Comparison of ENCODE assay signal across 1 cellular context in the genomic region with DNA sequence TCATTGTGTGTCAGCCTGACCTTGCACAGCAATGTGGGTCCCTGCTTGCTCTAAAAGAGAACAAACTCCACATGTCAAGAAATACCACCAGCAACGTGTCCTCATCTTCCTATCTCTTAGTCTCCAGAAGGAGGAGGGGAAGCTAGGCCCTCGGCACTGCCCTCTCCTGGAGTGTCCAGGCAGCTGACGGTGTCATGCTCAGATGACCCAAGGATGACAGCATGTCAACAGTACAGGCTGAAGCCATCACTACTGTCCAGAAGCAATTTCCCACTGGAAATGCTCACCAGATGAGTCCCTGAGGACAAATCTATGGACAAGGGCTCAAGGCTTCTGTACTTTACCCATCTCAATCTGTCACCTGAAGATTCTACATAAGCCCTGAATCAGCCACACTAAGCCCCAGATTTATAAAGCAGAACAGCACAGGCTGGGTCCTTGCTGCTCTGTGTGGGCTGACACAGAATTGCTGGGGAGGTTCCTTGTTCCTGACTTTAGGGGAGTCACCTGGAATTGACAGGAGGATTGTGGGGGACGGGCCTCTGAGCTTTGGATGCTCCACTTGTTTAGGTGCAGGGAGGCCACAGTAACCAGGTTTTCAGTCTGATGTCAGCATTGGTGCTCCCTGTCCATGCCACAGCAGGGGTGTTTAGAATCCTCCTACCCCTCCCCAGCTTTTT.
TF ChIP-seq lines count a peak whose summit lies in the region.

No MANE protein-coding gene starts in this region.

TF ChIP-seq in HepG2, 621 proteins besides CTCF, POLR2A, EP300 and RAD21 (continued from another document and continues in another):
- peak; percentile 17 to 41; a peak in 2 of 4 replicates for TF ChIP-seq NR2F1 (CRISPR knock-in tag; IDR thresholded peaks at IDR 0.05)
- TF ChIP-seq GATAD2A (CRISPR knock-in tag; IDR thresholded peaks at IDR 0.05), result peak; percentile 49
- TF ChIP-seq, protein P1, sequence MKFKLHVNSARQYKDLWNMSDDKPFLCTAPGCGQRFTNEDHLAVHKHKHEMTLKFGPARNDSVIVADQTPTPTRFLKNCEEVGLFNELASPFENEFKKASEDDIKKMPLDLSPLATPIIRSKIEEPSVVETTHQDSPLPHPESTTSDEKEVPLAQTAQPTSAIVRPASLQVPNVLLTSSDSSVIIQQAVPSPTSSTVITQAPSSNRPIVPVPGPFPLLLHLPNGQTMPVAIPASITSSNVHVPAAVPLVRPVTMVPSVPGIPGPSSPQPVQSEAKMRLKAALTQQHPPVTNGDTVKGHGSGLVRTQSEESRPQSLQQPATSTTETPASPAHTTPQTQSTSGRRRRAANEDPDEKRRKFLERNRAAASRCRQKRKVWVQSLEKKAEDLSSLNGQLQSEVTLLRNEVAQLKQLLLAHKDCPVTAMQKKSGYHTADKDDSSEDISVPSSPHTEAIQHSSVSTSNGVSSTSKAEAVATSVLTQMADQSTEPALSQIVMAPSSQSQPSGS (CRISPR knock-in tag; IDR thresholded peaks at IDR 0.05), result peak; percentile 29; the same call in 1 of the 2 replicates
- TF ChIP-seq FOSL2 (CRISPR knock-in tag; IDR thresholded peaks at IDR 0.05), result peak; percentile 46; the same call in 1 of the 2 replicates
- peak; percentile 36; the same call in 1 of the 2 replicates for TF ChIP-seq ZNF574 (CRISPR knock-in tag; IDR thresholded peaks at IDR 0.05)
- peak; percentile 43 for TF ChIP-seq ELF3 (CRISPR knock-in tag; IDR thresholded peaks at IDR 0.05)
- TF ChIP-seq DMTF1 (CRISPR knock-in tag; IDR thresholded peaks at IDR 0.05), result no peak
- 0 out of 2 replicates have a peak, but pooled peaks have one; percentile 59 for TF ChIP-seq MEIS2 (CRISPR knock-in tag; IDR thresholded peaks at IDR 0.05)
- TF ChIP-seq ZNF547 (CRISPR knock-in tag; IDR thresholded peaks at IDR 0.05), result no peak
- peak; percentile 68 for TF ChIP-seq FOXA3 (CRISPR knock-in tag; IDR thresholded peaks at IDR 0.05)
- TF ChIP-seq, protein P2, sequence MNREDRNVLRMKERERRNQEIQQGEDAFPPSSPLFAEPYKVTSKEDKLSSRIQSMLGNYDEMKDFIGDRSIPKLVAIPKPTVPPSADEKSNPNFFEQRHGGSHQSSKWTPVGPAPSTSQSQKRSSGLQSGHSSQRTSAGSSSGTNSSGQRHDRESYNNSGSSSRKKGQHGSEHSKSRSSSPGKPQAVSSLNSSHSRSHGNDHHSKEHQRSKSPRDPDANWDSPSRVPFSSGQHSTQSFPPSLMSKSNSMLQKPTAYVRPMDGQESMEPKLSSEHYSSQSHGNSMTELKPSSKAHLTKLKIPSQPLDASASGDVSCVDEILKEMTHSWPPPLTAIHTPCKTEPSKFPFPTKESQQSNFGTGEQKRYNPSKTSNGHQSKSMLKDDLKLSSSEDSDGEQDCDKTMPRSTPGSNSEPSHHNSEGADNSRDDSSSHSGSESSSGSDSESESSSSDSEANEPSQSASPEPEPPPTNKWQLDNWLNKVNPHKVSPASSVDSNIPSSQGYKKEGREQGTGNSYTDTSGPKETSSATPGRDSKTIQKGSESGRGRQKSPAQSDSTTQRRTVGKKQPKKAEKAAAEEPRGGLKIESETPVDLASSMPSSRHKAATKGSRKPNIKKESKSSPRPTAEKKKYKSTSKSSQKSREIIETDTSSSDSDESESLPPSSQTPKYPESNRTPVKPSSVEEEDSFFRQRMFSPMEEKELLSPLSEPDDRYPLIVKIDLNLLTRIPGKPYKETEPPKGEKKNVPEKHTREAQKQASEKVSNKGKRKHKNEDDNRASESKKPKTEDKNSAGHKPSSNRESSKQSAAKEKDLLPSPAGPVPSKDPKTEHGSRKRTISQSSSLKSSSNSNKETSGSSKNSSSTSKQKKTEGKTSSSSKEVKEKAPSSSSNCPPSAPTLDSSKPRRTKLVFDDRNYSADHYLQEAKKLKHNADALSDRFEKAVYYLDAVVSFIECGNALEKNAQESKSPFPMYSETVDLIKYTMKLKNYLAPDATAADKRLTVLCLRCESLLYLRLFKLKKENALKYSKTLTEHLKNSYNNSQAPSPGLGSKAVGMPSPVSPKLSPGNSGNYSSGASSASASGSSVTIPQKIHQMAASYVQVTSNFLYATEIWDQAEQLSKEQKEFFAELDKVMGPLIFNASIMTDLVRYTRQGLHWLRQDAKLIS (CRISPR knock-in tag; IDR thresholded peaks at IDR 0.05), result no peak
- peak; percentile 83 for TF ChIP-seq STAG1 (CRISPR knock-in tag; IDR thresholded peaks at IDR 0.05)
- 0 out of 2 replicates have a peak, but pooled peaks have one; percentile 26 for TF ChIP-seq KAT8 (CRISPR knock-in tag; IDR thresholded peaks at IDR 0.05)
- TF ChIP-seq ZKSCAN5 (CRISPR knock-in tag; IDR thresholded peaks at IDR 0.05), result no peak
- TF ChIP-seq RELA (CRISPR knock-in tag; IDR thresholded peaks at IDR 0.05), result 0 out of 2 replicates have a peak, but pooled peaks have one; percentile 37
- 0 out of 2 replicates have a peak, but pooled peaks have one; percentile 13 for TF ChIP-seq HOXA3 (CRISPR knock-in tag; IDR thresholded peaks at IDR 0.05)
- TF ChIP-seq, protein P3, sequence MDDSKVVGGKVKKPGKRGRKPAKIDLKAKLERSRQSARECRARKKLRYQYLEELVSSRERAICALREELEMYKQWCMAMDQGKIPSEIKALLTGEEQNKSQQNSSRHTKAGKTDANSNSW (CRISPR knock-in tag; IDR thresholded peaks at IDR 0.05; ENCODE audit: borderline replicate concordance), result no peak
- TF ChIP-seq KDM5B (CRISPR knock-in tag; IDR thresholded peaks at IDR 0.05; ENCODE audit: borderline replicate concordance), result no peak
- no peak for TF ChIP-seq CCDC6 (CRISPR knock-in tag; IDR thresholded peaks at IDR 0.05)
- TF ChIP-seq ZFX (CRISPR knock-in tag; IDR thresholded peaks at IDR 0.05; ENCODE audit: low read depth), result 0 out of 2 replicates have a peak, but pooled peaks have one; percentile 20
- TF ChIP-seq ERF (CRISPR knock-in tag; IDR thresholded peaks at IDR 0.05), result 0 out of 2 replicates have a peak, but pooled peaks have one; percentile 46
- TF ChIP-seq MEIS1 (CRISPR knock-in tag; IDR thresholded peaks at IDR 0.05; ENCODE audit: borderline replicate concordance), result peak; percentile 49; the same call in 1 of the 2 replicates
- TF ChIP-seq, protein P4, sequence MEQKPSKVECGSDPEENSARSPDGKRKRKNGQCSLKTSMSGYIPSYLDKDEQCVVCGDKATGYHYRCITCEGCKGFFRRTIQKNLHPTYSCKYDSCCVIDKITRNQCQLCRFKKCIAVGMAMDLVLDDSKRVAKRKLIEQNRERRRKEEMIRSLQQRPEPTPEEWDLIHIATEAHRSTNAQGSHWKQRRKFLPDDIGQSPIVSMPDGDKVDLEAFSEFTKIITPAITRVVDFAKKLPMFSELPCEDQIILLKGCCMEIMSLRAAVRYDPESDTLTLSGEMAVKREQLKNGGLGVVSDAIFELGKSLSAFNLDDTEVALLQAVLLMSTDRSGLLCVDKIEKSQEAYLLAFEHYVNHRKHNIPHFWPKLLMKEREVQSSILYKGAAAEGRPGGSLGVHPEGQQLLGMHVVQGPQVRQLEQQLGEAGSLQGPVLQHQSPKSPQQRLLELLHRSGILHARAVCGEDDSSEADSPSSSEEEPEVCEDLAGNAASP (CRISPR knock-in tag; IDR thresholded peaks at IDR 0.05; ENCODE audit: borderline replicate concordance), result peak; percentile 36; the same call in 1 of the 2 replicates
- no peak for TF ChIP-seq BCLAF1 (IDR thresholded peaks at IDR 0.05)
- TF ChIP-seq TARDBP (CRISPR knock-in tag; IDR thresholded peaks at IDR 0.05), result no peak
- no peak for TF ChIP-seq ZNF18 (CRISPR knock-in tag; IDR thresholded peaks at IDR 0.05; ENCODE audit: insufficient replicate concordance)
- TF ChIP-seq, protein P5, sequence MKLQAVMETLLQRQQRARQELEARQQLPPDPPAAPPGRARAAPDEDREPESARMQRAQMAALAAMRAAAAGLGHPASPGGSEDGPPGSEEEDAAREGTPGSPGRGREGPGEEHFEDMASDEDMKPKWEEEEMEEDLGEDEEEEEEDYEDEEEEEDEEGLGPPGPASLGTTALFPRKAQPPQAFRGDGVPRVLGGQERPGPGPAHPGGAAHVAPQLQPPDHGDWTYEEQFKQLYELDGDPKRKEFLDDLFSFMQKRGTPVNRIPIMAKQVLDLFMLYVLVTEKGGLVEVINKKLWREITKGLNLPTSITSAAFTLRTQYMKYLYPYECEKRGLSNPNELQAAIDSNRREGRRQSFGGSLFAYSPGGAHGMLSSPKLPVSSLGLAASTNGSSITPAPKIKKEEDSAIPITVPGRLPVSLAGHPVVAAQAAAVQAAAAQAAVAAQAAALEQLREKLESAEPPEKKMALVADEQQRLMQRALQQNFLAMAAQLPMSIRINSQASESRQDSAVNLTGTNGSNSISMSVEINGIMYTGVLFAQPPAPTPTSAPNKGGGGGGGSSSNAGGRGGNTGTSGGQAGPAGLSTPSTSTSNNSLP (IDR thresholded peaks at IDR 0.05; ENCODE audit: low read depth, low read length), result no peak
- TF ChIP-seq, protein P6, sequence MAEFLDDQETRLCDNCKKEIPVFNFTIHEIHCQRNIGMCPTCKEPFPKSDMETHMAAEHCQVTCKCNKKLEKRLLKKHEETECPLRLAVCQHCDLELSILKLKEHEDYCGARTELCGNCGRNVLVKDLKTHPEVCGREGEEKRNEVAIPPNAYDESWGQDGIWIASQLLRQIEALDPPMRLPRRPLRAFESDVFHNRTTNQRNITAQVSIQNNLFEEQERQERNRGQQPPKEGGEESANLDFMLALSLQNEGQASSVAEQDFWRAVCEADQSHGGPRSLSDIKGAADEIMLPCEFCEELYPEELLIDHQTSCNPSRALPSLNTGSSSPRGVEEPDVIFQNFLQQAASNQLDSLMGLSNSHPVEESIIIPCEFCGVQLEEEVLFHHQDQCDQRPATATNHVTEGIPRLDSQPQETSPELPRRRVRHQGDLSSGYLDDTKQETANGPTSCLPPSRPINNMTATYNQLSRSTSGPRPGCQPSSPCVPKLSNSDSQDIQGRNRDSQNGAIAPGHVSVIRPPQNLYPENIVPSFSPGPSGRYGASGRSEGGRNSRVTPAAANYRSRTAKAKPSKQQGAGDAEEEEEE (CRISPR knock-in tag; IDR thresholded peaks at IDR 0.05; ENCODE audit: borderline replicate concordance), result no peak
- no peak for TF ChIP-seq ATRX (CRISPR knock-in tag; IDR thresholded peaks at IDR 0.05; ENCODE audit: borderline replicate concordance)
